Comparison of ENCODE assay signal across 35 cellular contexts in genomic region chr3:39760325-39760724, GRCh38.
"Had no signal": no experiment of that assay in that cellular context is flagged by ENCODE, and none has a peak within 500 bp of the region (broad histone marks: within the 10 kb centered on the region; RNA-seq: fewer than 3 reads in every experiment).

No MANE protein-coding gene starts in this region.

- H3K27me3 ChIP-seq: MG63 had no signal

- DNase-seq: Karpas-422, Kasumi-1, MG63, MM.1S, MV-4-11, NCI-H1048, NCI-H1092, NCI-H1092 treated with DMSO at 0.1 percent for 48 hours, NCI-H1105, NCI-H1105 treated with DMSO at 0.1 percent for 48 hours, NCI-H1417, NCI-H1417 treated with DMSO at 0.1 percent for 48 hours, NCI-H1436, NCI-H1436 treated with DMSO at 0.1 percent for 48 hours, NCI-H146, NCI-H1694, NCI-H1694 treated with DMSO at 0.1 percent for 48 hours, NCI-H187, NCI-H187 treated with DMSO at 0.1 percent for 48 hours, NCI-H1930, NCI-H2029, NCI-H2029 treated with DMSO at 0.1 percent for 48 hours, NCI-H2081, NCI-H2081 treated with DMSO at 0.1 percent for 48 hours, NCI-H2107, NCI-H2171, NCI-H2171 treated with DMSO at 0.1 percent for 48 hours, NCI-H2227 treated with DMSO at 0.1 percent for 48 hours, NCI-H226, NCI-H345, NCI-H446, NCI-H446 treated with DMSO at 0.1 percent for 48 hours, NCI-H510A, NCI-H510A treated with DMSO at 0.1 percent for 48 hours, NCI-H524 had no signal

- H3K4me3 ChIP-seq: MG63 had no signal

- H3K36me3 ChIP-seq: MG63 had no signal

- H3K9me3 ChIP-seq: MG63 had no signal
